ENCODE assay signal across 8 cellular contexts in genomic region chr2:153163055-153163454, GRCh38.
A peak's percentile ranks its signal among the peaks of the same experiment; 100 is the strongest.
DNase-seq lines count a peak whose midpoint lies in the region; ATAC-seq, FAIRE-seq and TF ChIP-seq lines count a peak whose summit lies in the region.

No MANE protein-coding gene starts in this region.

- H2AFZ ChIP-seq in OCI-LY3 (ENCODE audit: low read depth, low read length) = no peak overlapping the region

- in situ Hi-C loops in G401 (cut with HindIII; ENCODE audit: low sequenced_read_pairs) = no loop called here

- H3K4me2 ChIP-seq in OCI-LY3 (ENCODE audit: low read length) = no peak overlapping the region

- H3K27ac ChIP-seq in OCI-LY3 (ENCODE audit: low read length) = no peak overlapping the region

- no peak for FAIRE-seq in urothelium cell line (lab: Jason Lieb, UNC)

- no peak overlapping the region for H3K4me3 ChIP-seq in OCI-LY3 (ENCODE audit: low read length)

- no peaks in the 10 kb centered on the region for H3K36me3 ChIP-seq in OCI-LY3 (replicated peaks; ENCODE audit: low read depth, low read length)

- 0 out of 2 replicates have a peak, but pooled peaks cover 2% of the 10 kb centered on the region for H3K27me3 ChIP-seq in OCI-LY3 (ENCODE audit: low read depth, low read length)

- no peaks in the 10 kb centered on the region for H4K20me1 ChIP-seq in OCI-LY3 (ENCODE audit: insufficient read depth, low read length)

- ATAC-seq in HG03342 (IDR thresholded peaks at IDR 0.05; ENCODE audit: unreplicated experiment) = peak; percentile 58

- peak; percentile 34 for DNase-seq in G401 (ENCODE audit: low spot score)
- peak; percentile 17 for DNase-seq in globus pallidus (ENCODE audit: low spot score)
- DNase-seq in urothelium cell line (ENCODE audit: low spot score) = peak; percentile 32
- DNase-seq in GF-D8 (lab: John Stamatoyannopoulos, UW) = no peak
- no peak for DNase-seq in OCI-M2 (lab: John Stamatoyannopoulos, UW; ENCODE audit: unreplicated experiment)
- DNase-seq in NCI-H1048 (lab: John Stamatoyannopoulos, UW) = no peak

- no peaks in the 10 kb centered on the region for H3K4me1 ChIP-seq in OCI-LY3 (ENCODE audit: low read length)

- peak; percentile 82 for TF ChIP-seq CTCF in OCI-LY3 (IDR thresholded peaks at IDR 0.05; ENCODE audit: low read depth, low read length)

- no peaks in the 10 kb centered on the region for H3K9me3 ChIP-seq in OCI-LY3 (ENCODE audit: insufficient read depth, low read length)

- no peaks in the 10 kb centered on the region for H3K79me2 ChIP-seq in OCI-LY3 (ENCODE audit: low read length)

- no peak overlapping the region for H3K9ac ChIP-seq in OCI-LY3 (ENCODE audit: low read length)

Comparison
In these comparisons a context has a peak if more than half of its experiments do, and no peak if none do; other contexts are left out.
1. DNase-seq: peak in G401 (single experiment), globus pallidus (single experiment) and urothelium cell line (single experiment); none in GF-D8 (single experiment), OCI-M2 (single experiment) and NCI-H1048 (single experiment).